Comparison of ENCODE assay signal across 26 cellular contexts in genomic region chr11:131652231-131652630, GRCh38.
"Had no signal": no experiment of that assay in that cellular context is flagged by ENCODE, and none has a peak within 500 bp of the region (broad histone marks: within the 10 kb centered on the region; RNA-seq: fewer than 3 reads in every experiment).

No MANE protein-coding gene starts in this region.

- H3K36me3 ChIP-seq: gastroesophageal sphincter, neural progenitor cell, right atrium auricular region, tibial artery, upper lobe of right lung had no signal

- H3K27me3 Mint-ChIP-seq: activated CD4-positive, alpha-beta T cell treated with anti-CD3 and anti-CD28 coated beads for 36 hours; central memory CD8-positive, alpha-beta T cell; stimulated activated memory B cell treated with anti-CD40 and anti-IgM and Interleukin-4, amounts not matched to agents 10 μg/mL and 1 μg/mL and 100 μg/mL, for 72 hours; stimulated activated naive CD8-positive, alpha-beta T cell treated with anti-CD3 and anti-CD28 coated beads, Interleukin-15, amount 100 ng/mL, for 72 hours had no signal

- H3K27ac ChIP-seq: gastroesophageal sphincter, hepatocyte, neural progenitor cell, right atrium auricular region, tibial artery, upper lobe of right lung had no signal

- H3K4me1 Mint-ChIP-seq: activated CD4-positive, alpha-beta T cell treated with anti-CD3 and anti-CD28 coated beads for 36 hours; central memory CD8-positive, alpha-beta T cell; natural killer cell; stimulated activated memory B cell treated with anti-CD40 and anti-IgM and Interleukin-4, amounts not matched to agents 10 μg/mL and 1 μg/mL and 100 μg/mL, for 72 hours; stimulated activated naive CD8-positive, alpha-beta T cell treated with anti-CD3 and anti-CD28 coated beads, Interleukin-15, amount 100 ng/mL, for 72 hours had no signal

- H3K4me3 ChIP-seq: gastroesophageal sphincter, hepatocyte, neural progenitor cell, right atrium auricular region, smooth muscle cell, tibial artery, upper lobe of right lung had no signal

- H3K79me2 ChIP-seq: hepatocyte had no signal

- H3K4me2 ChIP-seq: hepatocyte, smooth muscle cell had no signal

- H3K4me1 ChIP-seq: gastroesophageal sphincter, right atrium auricular region, tibial artery, upper lobe of right lung had no signal

- H3K9me3 Mint-ChIP-seq: activated T-cell treated with anti-CD3 and anti-CD28 coated beads, Interleukin-2, amount 50 U/mL, for 72 hours; central memory CD8-positive, alpha-beta T cell; dendritic cell treated with granulocyte-macrophage colony-stimulating factor and Interleukin-4, amounts not matched to agents 40 ng/mL and 50 ng/mL, for 4 days; natural killer cell; neural progenitor cell; stimulated activated naive CD8-positive, alpha-beta T cell treated with anti-CD3 and anti-CD28 coated beads, Interleukin-15, amount 100 ng/mL, for 72 hours had no signal

- H3K36me3 Mint-ChIP-seq: activated naive CD4-positive, alpha-beta T cell treated with anti-CD3 and anti-CD28 coated beads, Interleukin-2, amount 50 U/mL, for 72 hours; natural killer cell; neural progenitor cell; stimulated activated memory B cell treated with anti-CD40 and anti-IgM and Interleukin-4, amounts not matched to agents 10 μg/mL and 1 μg/mL and 100 μg/mL, for 72 hours had no signal

- DNase-seq: activated CD4-positive, alpha-beta T cell treated with anti-CD3 and anti-CD28 coated beads for 36 hours; activated CD4-positive, CD25-positive, alpha-beta regulatory T cell; activated naive CD4-positive, alpha-beta T cell; activated T-cell treated with anti-CD3 and anti-CD28 coated beads for 4 hours; activated T-cell treated with anti-CD3 and anti-CD28 coated beads, Interleukin-2, amount 50 U/mL, for 72 hours; anterior cingulate cortex; effector CD4-positive, alpha-beta T cell; erythroblast; left cardiac atrium; natural killer cell; stimulated activated CD4-positive, alpha-beta T cell treated with anti-CD3 and anti-CD28 coated beads, Interleukin-1b, Interleukin-23, amount 100 ng/mL, for 48 hours; stimulated activated CD4-positive, alpha-beta T cell treated with anti-CD3 and anti-CD28 coated beads, Interleukin-4, amount 100 ng/mL, for 4 hours; stimulated activated CD8-positive, alpha-beta memory T cell treated with anti-CD3 and anti-CD28 coated beads, Interleukin-4, amount 100 ng/mL, for 48 hours; stimulated activated naive CD8-positive, alpha-beta T cell treated with anti-CD3 and anti-CD28 coated beads, Interleukin-15, amount 100 ng/mL, for 72 hours; tibial artery; upper lobe of right lung had no signal

- H3K27me3 ChIP-seq: neural progenitor cell, right atrium auricular region had no signal

- H3K9ac ChIP-seq: neural progenitor cell had no signal

- H3K9me3 ChIP-seq: gastroesophageal sphincter, right atrium auricular region, tibial artery, upper lobe of right lung had no signal

- H3K27ac Mint-ChIP-seq: activated CD4-positive, alpha-beta T cell treated with anti-CD3 and anti-CD28 coated beads for 36 hours; activated naive CD4-positive, alpha-beta T cell treated with anti-CD3 and anti-CD28 coated beads, Interleukin-2, amount 50 U/mL, for 72 hours; activated T-cell treated with anti-CD3 and anti-CD28 coated beads, Interleukin-2, amount 50 U/mL, for 72 hours; dendritic cell treated with granulocyte-macrophage colony-stimulating factor and Interleukin-4, amounts not matched to agents 40 ng/mL and 50 ng/mL, for 4 days; natural killer cell; stimulated activated memory B cell treated with anti-CD40 and anti-IgM and Interleukin-4, amounts not matched to agents 10 μg/mL and 1 μg/mL and 100 μg/mL, for 72 hours; stimulated activated naive CD8-positive, alpha-beta T cell treated with anti-CD3 and anti-CD28 coated beads, Interleukin-15, amount 100 ng/mL, for 72 hours; T-helper 2 cell treated with Interferon-gamma antibody and Interleukin-4, amounts not matched to agents 5 μg/mL and 100 μg/mL, for 36 hours had no signal

- H3K4me3 Mint-ChIP-seq: activated CD4-positive, alpha-beta T cell treated with anti-CD3 and anti-CD28 coated beads for 36 hours; activated T-cell treated with anti-CD3 and anti-CD28 coated beads, Interleukin-2, amount 50 U/mL, for 72 hours; central memory CD8-positive, alpha-beta T cell; dendritic cell treated with granulocyte-macrophage colony-stimulating factor and Interleukin-4, amounts not matched to agents 40 ng/mL and 50 ng/mL, for 4 days; natural killer cell; neural progenitor cell; stimulated activated memory B cell treated with anti-CD40 and anti-IgM and Interleukin-4, amounts not matched to agents 10 μg/mL and 1 μg/mL and 100 μg/mL, for 72 hours; stimulated activated naive CD8-positive, alpha-beta T cell treated with anti-CD3 and anti-CD28 coated beads, Interleukin-15, amount 100 ng/mL, for 72 hours; T-helper 2 cell treated with Interferon-gamma antibody and Interleukin-4, amounts not matched to agents 5 μg/mL and 100 μg/mL, for 36 hours had no signal
